26 cellular contexts compared by ENCODE assay signal in genomic region chr16:67749436-67750078, GRCh38. TPM values are rescaled to one million over a fixed set of nuclear protein-coding genes. Genes with fewer than 3 reads are reported as not detected.
DNase-seq lines count a peak whose midpoint lies in the region; ATAC-seq, FAIRE-seq and TF ChIP-seq lines count a peak whose summit lies in the region.
"Had no signal": no experiment of that assay in that cellular context is flagged by ENCODE, and none has a peak within 500 bp of the region (broad histone marks: within the 10 kb centered on the region; RNA-seq: fewer than 3 reads in every experiment).

No MANE protein-coding gene starts in this region.

- H2AFZ ChIP-seq in keratinocyte (ENCODE audit: control insufficient read depth, low read length): peak overlapping the region; percentile 41
- H2AFZ ChIP-seq in neural progenitor cell (replicated peaks): no peak overlapping the region

- H3K79me2 ChIP-seq in keratinocyte (ENCODE audit: control insufficient read depth, insufficient read depth, low read length): no peaks in the 10 kb centered on the region
- H3K79me2 ChIP-seq in neural progenitor cell (ENCODE audit: low read depth): no peaks in the 10 kb centered on the region

- no peak for FAIRE-seq in keratinocyte (lab: Jason Lieb, UNC)
- FAIRE-seq: pancreas had no signal

- H3K4me2 ChIP-seq in keratinocyte (ENCODE audit: control insufficient read depth, extremely low read depth, insufficient read depth, low read depth, low read length): peak overlapping the region; percentile 6
- no peak overlapping the region for H3K4me2 ChIP-seq in neural progenitor cell
- H3K4me2 ChIP-seq: smooth muscle cell had no signal

- dilution Hi-C loops in keratinocyte (cut with MboI; ENCODE audit: extremely low pct_ligation_motif_present, low sequenced_read_pairs): no loop called here

- no peaks in the 10 kb centered on the region for H3K9me3 ChIP-seq in keratinocyte (ENCODE audit: control insufficient read depth, low read depth, low read length)
- H3K9me3 ChIP-seq in aorta (ENCODE audit: control insufficient read depth, low read length): no peaks in the 10 kb centered on the region
- no peaks in the 10 kb centered on the region for H3K9me3 ChIP-seq in uterus
- H3K9me3 ChIP-seq in neural progenitor cell (ENCODE audit: low read depth): no peaks in the 10 kb centered on the region
- H3K9me3 ChIP-seq: body of pancreas, esophagus muscularis mucosa, gastroesophageal sphincter, pancreas had no signal

- H3F3A ChIP-seq in neural progenitor cell (ENCODE audit: low read depth): no peaks in the 10 kb centered on the region

- H3K4me1 ChIP-seq in keratinocyte (ENCODE audit: control insufficient read depth, extremely low read depth, insufficient read depth, low read length) (peaks cover 14% of the 10 kb centered on the region), aorta (ENCODE audit: control insufficient read depth in 1 of 2, insufficient read depth in 2 of 2, low read length in 2 of 2) (no peaks in the 10 kb centered on the region), uterus (no peaks in the 10 kb centered on the region), neural progenitor cell (no peaks in the 10 kb centered on the region)
- H3K4me1 ChIP-seq: body of pancreas, esophagus muscularis mucosa, gastroesophageal sphincter, pancreas had no signal

- peaks cover 25% of the 10 kb centered on the region for H3K4me1 Mint-ChIP-seq in activated B cell treated with CpG ODN at 0.5 μM for 24 hours
- peaks cover 1% of the 10 kb centered on the region for H3K4me1 Mint-ChIP-seq in neural progenitor cell
- H3K4me1 Mint-ChIP-seq: activated naive CD8-positive, alpha-beta T cell treated with anti-CD3 and anti-CD28 coated beads, Interleukin-2, amount 50 U/mL, for 24 hours had no signal

- TF ChIP-seq CTCF in activated B cell treated with CpG ODN at 0.5 μM for 24 hours (IDR thresholded peaks at IDR 0.05) (no peak), keratinocyte (optimal IDR thresholded peaks at IDR 0.05 in 1 of 3, IDR thresholded peaks at IDR 0.05 in 1 of 3, conservative IDR thresholded peaks at IDR 0.05 in 1 of 3; ENCODE audit: extremely low read depth in 1 of 3, insufficient read depth in 2 of 3, low read length in 3 of 3) (no peak), uterus (IDR thresholded peaks at IDR 0.05) (no peak), neural progenitor cell (IDR thresholded peaks at IDR 0.05) (no peak)

- H3K4me3 ChIP-seq in keratinocyte (ENCODE audit: control insufficient read depth in 2 of 3, extremely low read depth in 1 of 3, insufficient read depth in 2 of 3, low read depth in 1 of 3, low read length in 3 of 3) (no peak overlapping the region), aorta (ENCODE audit: low read length in 2 of 2) (no peak overlapping the region), uterus (no peak overlapping the region), neural progenitor cell (no peak overlapping the region)
- H3K4me3 ChIP-seq: body of pancreas, esophagus muscularis mucosa, gastroesophageal sphincter, pancreas, smooth muscle cell had no signal

- ATAC-seq in activated naive CD4-positive, alpha-beta T cell treated with anti-CD3 and anti-CD28 coated beads, Interleukin-2, amount 50 U/mL, for 72 hours: no peak
- ATAC-seq in activated B cell treated with CpG ODN at 0.5 μM for 24 hours (ENCODE audit: low read depth) (peak; percentile 18), aorta (ENCODE audit: low FRiP score) (peak; percentile 26)
- ATAC-seq: activated naive CD8-positive, alpha-beta T cell treated with anti-CD3 and anti-CD28 coated beads, Interleukin-2, amount 50 U/mL, for 24 hours; body of pancreas; gastroesophageal sphincter; left ventricle myocardium superior; pancreas; Right ventricle myocardium inferior had no signal

- H3K36me3 ChIP-seq in keratinocyte (ENCODE audit: control insufficient read depth in 2 of 2, extremely low read depth in 1 of 2, insufficient read depth in 2 of 2, low read length in 2 of 2): peaks cover 0 to 3% of the 10 kb centered on the region in 2 experiments
- H3K36me3 ChIP-seq in aorta (ENCODE audit: control insufficient read depth in 1 of 2, insufficient read depth in 2 of 2, low read length in 1 of 2): no peaks in the 10 kb centered on the region
- no peaks in the 10 kb centered on the region for H3K36me3 ChIP-seq in uterus
- no peaks in the 10 kb centered on the region for H3K36me3 ChIP-seq in neural progenitor cell
- H3K36me3 ChIP-seq: pancreas had no signal

- DNase-seq in activated naive CD4-positive, alpha-beta T cell treated with anti-CD3 and anti-CD28 coated beads, Interleukin-2, amount 50 U/mL, for 72 hours (ENCODE audit: low spot score in 2 of 2): no peak
- no peak for DNase-seq in activated naive CD4-positive, alpha-beta T cell (lab: John Stamatoyannopoulos, UW)
- DNase-seq in activated B cell treated with CpG ODN at 0.5 μM for 24 hours: no peak
- no peak for DNase-seq in keratinocyte (ENCODE audit: low read depth, low spot score)
- DNase-seq in aorta: no peak
- no peak for DNase-seq in uterus
- no peak for DNase-seq in neural progenitor cell (ENCODE audit: low spot score)
- DNase-seq in anterior cingulate cortex (lab: John Stamatoyannopoulos, UW): no peak
- DNase-seq: activated CD4-positive, alpha-beta T cell treated with anti-CD3 and anti-CD28 coated beads, Interleukin-2, amount 50 U/mL, for 4 hours; activated CD8-positive, alpha-beta memory T cell treated with anti-CD3 and anti-CD28 coated beads, Interleukin-2, amount 50 U/mL, for 4 hours; activated naive CD8-positive, alpha-beta T cell treated with anti-CD3 and anti-CD28 coated beads, Interleukin-2, amount 50 U/mL, for 24 hours; body of pancreas; DMS79; effector CD4-positive, alpha-beta T cell; GOT3; left ventricle myocardium superior; midbrain; NCI-H1694 treated with DMSO at 0.1 percent for 48 hours; NCI-H69; pancreas; stimulated activated CD4-positive, alpha-beta T cell treated with anti-CD3 and anti-CD28 coated beads, Interleukin-2, amount 100 ng/mL, for 24 hours had no signal

- POLR2A ChIA-PET in activated B cell treated with CpG ODN at 0.5 μM for 24 hours (lab: Charles Lee): no interaction called here

- H3K27me3 Mint-ChIP-seq in activated B cell treated with CpG ODN at 0.5 μM for 24 hours (no peaks in the 10 kb centered on the region), neural progenitor cell (ENCODE audit: insufficient read depth, low read depth) (no peaks in the 10 kb centered on the region)
- H3K27me3 Mint-ChIP-seq: activated naive CD8-positive, alpha-beta T cell treated with anti-CD3 and anti-CD28 coated beads, Interleukin-2, amount 50 U/mL, for 24 hours; natural killer cell treated with Interleukin-12 subunit alpha and Interleukin-12 subunit beta and Interleukin-15 and Interleukin-18, amount 100 ng/mL, for 72 hours had no signal

- intact Hi-C loops in activated B cell treated with CpG ODN at 0.5 μM for 24 hours (cut with micrococcal nuclease): no loop called here
- intact Hi-C loops in aorta (cut with DNase I): no loop called here
- intact Hi-C loops in uterus (cut with DNase I; ENCODE audit: low total_unique reads): no loop called here

- TF ChIP-seq POLR2A in uterus (IDR thresholded peaks at IDR 0.05): no peak

- peak overlapping the region; percentile 11 for H3K27ac ChIP-seq in keratinocyte (ENCODE audit: control insufficient read depth, insufficient read depth, low read length)
- H3K27ac ChIP-seq in aorta (ENCODE audit: low read depth in 1 of 2, low read length in 2 of 2): no peak overlapping the region
- no peak overlapping the region for H3K27ac ChIP-seq in uterus
- no peak overlapping the region for H3K27ac ChIP-seq in neural progenitor cell
- H3K27ac ChIP-seq: body of pancreas, esophagus muscularis mucosa, gastroesophageal sphincter, pancreas had no signal

- no peaks in the 10 kb centered on the region for H3K9me1 ChIP-seq in keratinocyte (ENCODE audit: control insufficient read depth, extremely low read depth, insufficient read depth, low read length)

- no peak overlapping the region for H3K4me3 Mint-ChIP-seq in activated B cell treated with CpG ODN at 0.5 μM for 24 hours
- H3K4me3 Mint-ChIP-seq in neural progenitor cell: no peak overlapping the region
- H3K4me3 Mint-ChIP-seq: activated naive CD8-positive, alpha-beta T cell treated with anti-CD3 and anti-CD28 coated beads, Interleukin-2, amount 50 U/mL, for 24 hours; natural killer cell treated with Interleukin-12 subunit alpha and Interleukin-12 subunit beta and Interleukin-15 and Interleukin-18, amount 100 ng/mL, for 72 hours had no signal

- no peaks in the 10 kb centered on the region for H3K9me3 Mint-ChIP-seq in activated naive CD4-positive, alpha-beta T cell treated with anti-CD3 and anti-CD28 coated beads, Interleukin-2, amount 50 U/mL, for 72 hours
- H3K9me3 Mint-ChIP-seq in activated B cell treated with CpG ODN at 0.5 μM for 24 hours (no peaks in the 10 kb centered on the region), neural progenitor cell (no peaks in the 10 kb centered on the region)
- H3K9me3 Mint-ChIP-seq: activated naive CD8-positive, alpha-beta T cell treated with anti-CD3 and anti-CD28 coated beads, Interleukin-2, amount 50 U/mL, for 24 hours; natural killer cell treated with Interleukin-12 subunit alpha and Interleukin-12 subunit beta and Interleukin-15 and Interleukin-18, amount 100 ng/mL, for 72 hours had no signal

- H3K9ac ChIP-seq in keratinocyte (ENCODE audit: control insufficient read depth, extremely low read depth, insufficient read depth, low read length) (no peak overlapping the region), neural progenitor cell (no peak overlapping the region)

- H4K20me1 ChIP-seq in keratinocyte (ENCODE audit: control insufficient read depth, extremely low read depth, insufficient read depth, low read length): no peaks in the 10 kb centered on the region
- H4K20me1 ChIP-seq in neural progenitor cell (ENCODE audit: low read depth): peaks cover 9% of the 10 kb centered on the region

- CTCF ChIA-PET in activated B cell treated with CpG ODN at 0.5 μM for 24 hours (lab: Charles Lee): no interaction called here

- H3K27ac Mint-ChIP-seq in activated naive CD4-positive, alpha-beta T cell treated with anti-CD3 and anti-CD28 coated beads, Interleukin-2, amount 50 U/mL, for 72 hours: peak overlapping the region; percentile 25 to 87
- H3K27ac Mint-ChIP-seq in activated B cell treated with CpG ODN at 0.5 μM for 24 hours (peak overlapping the region; percentile 12), neural progenitor cell (no peak overlapping the region)
- H3K27ac Mint-ChIP-seq: activated naive CD8-positive, alpha-beta T cell treated with anti-CD3 and anti-CD28 coated beads, Interleukin-2, amount 50 U/mL, for 24 hours; natural killer cell treated with Interleukin-12 subunit alpha and Interleukin-12 subunit beta and Interleukin-15 and Interleukin-18, amount 100 ng/mL, for 72 hours had no signal

- no peaks in the 10 kb centered on the region for H3K36me3 Mint-ChIP-seq in activated naive CD4-positive, alpha-beta T cell treated with anti-CD3 and anti-CD28 coated beads, Interleukin-2, amount 50 U/mL, for 72 hours
- peaks cover 20% of the 10 kb centered on the region for H3K36me3 Mint-ChIP-seq in activated B cell treated with CpG ODN at 0.5 μM for 24 hours (ENCODE audit: low read depth)
- peaks cover 11% of the 10 kb centered on the region for H3K36me3 Mint-ChIP-seq in neural progenitor cell
- H3K36me3 Mint-ChIP-seq: natural killer cell treated with Interleukin-12 subunit alpha and Interleukin-12 subunit beta and Interleukin-15 and Interleukin-18, amount 100 ng/mL, for 72 hours had no signal

- no peaks in the 10 kb centered on the region for H3K27me3 ChIP-seq in keratinocyte (ENCODE audit: control insufficient read depth, extremely low read depth, insufficient read depth, low read length)
- H3K27me3 ChIP-seq in aorta (ENCODE audit: control insufficient read depth in 1 of 2, insufficient read depth in 2 of 2, low read length in 1 of 2): no peaks in the 10 kb centered on the region
- no peaks in the 10 kb centered on the region for H3K27me3 ChIP-seq in uterus
- H3K27me3 ChIP-seq in neural progenitor cell: no peaks in the 10 kb centered on the region
- H3K27me3 ChIP-seq: body of pancreas, esophagus muscularis mucosa, gastroesophageal sphincter, pancreas had no signal

- 92 to 95% methylated on average over 3 of the region's 3 CpGs for WGBS in aorta, 2 donors

RNA-seq across cellular contexts. Expression of gene GFOD2, which starts 30.4 kb away (rescaled TPM):
- 10 to 100 TPM; 10.9 to 12.9 TPM for total RNA-seq in activated naive CD4-positive, alpha-beta T cell treated with anti-CD3 and anti-CD28 coated beads, Interleukin-2, amount 50 U/mL, for 72 hours
- total RNA-seq in activated B cell treated with CpG ODN at 0.5 μM for 24 hours (9.7 and 12.6 TPM in 2 replicates), aorta (10 to 100 TPM; 18.7 to 27.3 TPM), uterus (10 to 100 TPM; 11.0 to 28.5 (median 26.3) TPM), neural progenitor cell (ENCODE audit: low replicate concordance) (13.2 and 21.4 TPM in 2 replicates)
- polyA plus RNA-seq in keratinocyte (13.2 to 19.3 TPM (median 13.8 TPM) in 3 replicates), aorta (1 to 10 TPM; 7.4 to 8.5 TPM)
- 7.5 TPM for polyA plus RNA-seq in keratinocyte (2011; ENCODE audit: low read depth)
- polyA plus RNA-seq in keratinocyte (2011; cell fraction: cytosol; rRNA removed): 10.0 and 14.9 TPM in 2 replicates
- 21.2 and 23.8 TPM in 2 replicates for polyA plus RNA-seq in keratinocyte (2011; cell fraction: nucleus; rRNA removed)
- polyA plus RNA-seq in keratinocyte (2012; ENCODE audit: low replicate concordance): 16.6 and 21.6 TPM in 2 replicates
- polyA minus RNA-seq in keratinocyte: 17.2 to 26.5 TPM (median 22.2 TPM) in 3 replicates
- polyA minus RNA-seq in keratinocyte (2011; cell fraction: cytosol; rRNA and poly(A)+ RNA removed): 16.5 TPM
- 10.6 and 16.1 TPM in 2 replicates for polyA minus RNA-seq in keratinocyte (2011; cell fraction: nucleus; rRNA and poly(A)+ RNA removed)

RNA-seq across cellular contexts. Expression of gene RANBP10, which starts 56.8 kb away (rescaled TPM):
- total RNA-seq in activated naive CD4-positive, alpha-beta T cell treated with anti-CD3 and anti-CD28 coated beads, Interleukin-2, amount 50 U/mL, for 72 hours: 10 to 100 TPM; 18.3 to 21.2 TPM
- total RNA-seq in activated B cell treated with CpG ODN at 0.5 μM for 24 hours: 25.2 and 30.6 TPM in 2 replicates
- 9.3 to 9.9 TPM (median 9.5 TPM) in 3 replicates for polyA plus RNA-seq in keratinocyte
- polyA plus RNA-seq in keratinocyte (2011; ENCODE audit: low read depth): 3.6 TPM
- 8.7 and 9.8 TPM in 2 replicates for polyA plus RNA-seq in keratinocyte (2011; cell fraction: cytosol; rRNA removed)
- 21.9 and 24.8 TPM in 2 replicates for polyA plus RNA-seq in keratinocyte (2011; cell fraction: nucleus; rRNA removed)
- 9.1 and 9.4 TPM in 2 replicates for polyA plus RNA-seq in keratinocyte (2012; ENCODE audit: low replicate concordance)
- polyA minus RNA-seq in keratinocyte: 11.2 to 29.6 TPM (median 15.6 TPM) in 3 replicates
- polyA minus RNA-seq in keratinocyte (2011; cell fraction: cytosol; rRNA and poly(A)+ RNA removed): 5.6 TPM
- polyA minus RNA-seq in keratinocyte (2011; cell fraction: nucleus; rRNA and poly(A)+ RNA removed): 9.1 and 14.0 TPM in 2 replicates
- 10 to 100 TPM; 17.7 to 21.6 TPM for total RNA-seq in aorta
- polyA plus RNA-seq in aorta: 10 to 100 TPM in 1 of 2 donors, 1 to 10 TPM in 1; 5.5 to 11.9 TPM
- 10 to 100 TPM in 1 of 4 donors, 1 to 10 TPM in 3; 4.9 to 22.7 (median 8.5) TPM for total RNA-seq in uterus
- 11.4 and 12.3 TPM in 2 replicates for total RNA-seq in neural progenitor cell (ENCODE audit: low replicate concordance)

RNA-seq across cellular contexts. Expression of gene TSNAXIP1, which starts 57.1 kb away (rescaled TPM):
- total RNA-seq in activated naive CD4-positive, alpha-beta T cell treated with anti-CD3 and anti-CD28 coated beads, Interleukin-2, amount 50 U/mL, for 72 hours: under 1 TPM in 1 of 2 donors, not detected in 1; 0.35 TPM
- 1.2 and 1.9 TPM in 2 replicates for total RNA-seq in activated B cell treated with CpG ODN at 0.5 μM for 24 hours
- 0.43 to 1.5 TPM (median 0.54 TPM) in 3 replicates for polyA plus RNA-seq in keratinocyte
- polyA plus RNA-seq in keratinocyte (2011; ENCODE audit: low read depth): 0.42 TPM
- polyA plus RNA-seq in keratinocyte (2011; cell fraction: cytosol; rRNA removed): 0.13 and 0.16 TPM in 2 replicates
- polyA plus RNA-seq in keratinocyte (2011; cell fraction: nucleus; rRNA removed): 4.0 and 4.6 TPM in 2 replicates
- polyA plus RNA-seq in keratinocyte (2012; ENCODE audit: low replicate concordance): 0.25 and 0.39 TPM in 2 replicates
- 0.35 to 0.86 TPM in 2 of 3 replicates, not detected in the other for polyA minus RNA-seq in keratinocyte
- polyA minus RNA-seq in keratinocyte (2011; cell fraction: cytosol; rRNA and poly(A)+ RNA removed): not detected
- polyA minus RNA-seq in keratinocyte (2011; cell fraction: nucleus; rRNA and poly(A)+ RNA removed): 1.2 TPM in 1 of 2 replicates, not detected in the other
- total RNA-seq in aorta: 1 to 10 TPM in 1 of 2 donors, under 1 TPM in 1; 0.84 to 1.1 TPM
- 1 to 10 TPM in 1 of 2 donors, not detected in 1; 7.3 TPM for polyA plus RNA-seq in aorta
- total RNA-seq in uterus: 1 to 10 TPM; 2.7 to 4.9 (median 3.6) TPM
- total RNA-seq in neural progenitor cell (ENCODE audit: low replicate concordance): 2.8 and 2.9 TPM in 2 replicates

Comparison
In these comparisons a context has a peak if more than half of its experiments do, and no peak if none do; other contexts are left out.
1. ATAC-seq: peak in activated B cell treated with CpG ODN at 0.5 μM for 24 hours (single experiment) and aorta (single experiment); none in activated naive CD4-positive, alpha-beta T cell treated with anti-CD3 and anti-CD28 coated beads, Interleukin-2, amount 50 U/mL, for 72 hours (0 of 2).